In genomic region chrX:150363561-150364346, GRCh38 we compare ENCODE assay signal across 8 cellular contexts. TPM values are rescaled to one million over a fixed set of nuclear protein-coding genes. Genes with fewer than 3 reads are reported as not detected.
DNase-seq lines count a peak whose midpoint lies in the region; ATAC-seq and TF ChIP-seq lines count a peak whose summit lies in the region.

No MANE protein-coding gene starts in this region.

- H3K9me2 ChIP-seq in GM23338 (ENCODE audit: insufficient read depth) (no peaks in the 10 kb centered on the region), PC-9 (ENCODE audit: insufficient read depth) (no peaks in the 10 kb centered on the region)

- H3K27ac ChIP-seq in GM23338 (ENCODE audit: low read depth) (no peak overlapping the region), PC-9 (no peak overlapping the region), caudate nucleus (ENCODE audit: low read depth, low read length) (peak overlapping the region; percentile 82), layer of hippocampus (ENCODE audit: low read depth, low read length) (peak overlapping the region; percentile 82)

- H4K20me1 ChIP-seq in GM23338 (replicated peaks; ENCODE audit: insufficient read depth), result no peaks in the 10 kb centered on the region
- no peaks in the 10 kb centered on the region for H4K20me1 ChIP-seq in PC-9 (ENCODE audit: insufficient read depth)

- peaks cover 63% of the 10 kb centered on the region for H3K27me3 Mint-ChIP-seq in GM23338 (ENCODE audit: insufficient read depth, low read depth, poor library complexity)

- H3K27ac Mint-ChIP-seq in GM23338, result no peak overlapping the region

- H3K79me2 ChIP-seq in GM23338 (replicated peaks; ENCODE audit: insufficient read depth) (no peaks in the 10 kb centered on the region), PC-9 (ENCODE audit: low read depth) (no peaks in the 10 kb centered on the region)

- H3K36me3 ChIP-seq in GM23338 (ENCODE audit: insufficient read depth), result no peaks in the 10 kb centered on the region
- no peaks in the 10 kb centered on the region for H3K36me3 ChIP-seq in PC-9 (ENCODE audit: low read depth)

- no peaks in the 10 kb centered on the region for H3K36me3 Mint-ChIP-seq in GM23338 (ENCODE audit: low read depth)

- BruUV-seq in PC-9 (replicated peaks; lab: Mats Ljungman, UMichigan), result no TSS peak

- no peak overlapping the region for H2AFZ ChIP-seq in GM23338
- peak overlapping the region; percentile 91 for H2AFZ ChIP-seq in PC-9

- peak overlapping the region; percentile 61 for H3K4me3 Mint-ChIP-seq in GM23338

- intact Hi-C loops in PC-9 (cut with micrococcal nuclease; ENCODE audit: unreplicated experiment), result loop anchor here (1.0 to 10.0 kb wide), 8 partner anchors 39 to 353 kb away; no protein-coding TSS in a partner anchor

- DNase-seq in GM23338 (ENCODE audit: low spot score), result peak; percentile 59
- peak in 1 of 2 experiments; percentile 43 for DNase-seq in PC-9
- peak in 33 of 61 donors; percentile 2 to 50 (median 23) for DNase-seq in caudate nucleus (lab: John Stamatoyannopoulos, UW)
- peak; percentile 17 for DNase-seq in stimulated activated CD4-positive, alpha-beta T cell treated with anti-CD3 and anti-CD28 coated beads, Interleukin-4, amount 100 ng/mL, for 1 hour
- no peak for DNase-seq in NCI-H345 treated with DMSO at 0.1 percent for 48 hours (lab: John Stamatoyannopoulos, UW; ENCODE audit: unreplicated experiment)

- POLR2A ChIA-PET in PC-9 (lab: Charles Lee; ENCODE audit: unreplicated experiment), result interaction anchor here (0.6 kb wide), 2 partner anchors 218 to 223 kb away, joined by 3 to 7 read pairs; no protein-coding TSS in a partner anchor

- H3K4me3 ChIP-seq in GM23338, result peak overlapping the region; percentile 58
- H3K4me3 ChIP-seq in PC-9, result peak overlapping the region; percentile 92

- TF ChIP-seq CTCF in GM23338 (conservative IDR thresholded peaks at IDR 0.05; ENCODE audit: low read depth in 2 of 2) (no peak), PC-9 (conservative IDR thresholded peaks at IDR 0.05) (no peak)

- H3K27me3 ChIP-seq in GM23338 (ENCODE audit: insufficient read depth) (peaks cover 81% of the 10 kb centered on the region), PC-9 (ENCODE audit: insufficient read depth, low read depth) (peaks cover 17% of the 10 kb centered on the region; the same call in 1 of the 2 replicates), layer of hippocampus (ENCODE audit: control insufficient read depth, insufficient read depth, low read length) (no peaks in the 10 kb centered on the region)

- H3K9me3 Mint-ChIP-seq in GM23338, result no peaks in the 10 kb centered on the region

- peaks cover 10% of the 10 kb centered on the region for H3K4me1 Mint-ChIP-seq in GM23338

- H3K4me1 ChIP-seq in GM23338 (ENCODE audit: insufficient read depth) (no peaks in the 10 kb centered on the region; the same call in 1 of the 2 replicates), PC-9 (replicated peaks; ENCODE audit: insufficient read depth) (peaks cover 14% of the 10 kb centered on the region)

- peak overlapping the region; percentile 78 for H3K4me2 ChIP-seq in GM23338
- peak overlapping the region; percentile 99 for H3K4me2 ChIP-seq in PC-9

- H3K9me3 ChIP-seq in PC-9 (ENCODE audit: insufficient read depth, low read depth), result no peaks in the 10 kb centered on the region

- ATAC-seq in GM23338 (peak; percentile 12), GM21619 (IDR thresholded peaks at IDR 0.05; ENCODE audit: unreplicated experiment) (no peak), GM19455 (IDR thresholded peaks at IDR 0.05; ENCODE audit: unreplicated experiment) (no peak)

- H3F3A ChIP-seq in GM23338 (replicated peaks; ENCODE audit: low read depth), result no peaks in the 10 kb centered on the region
- H3F3A ChIP-seq in PC-9 (ENCODE audit: insufficient read depth, low read depth), result peaks cover 6% of the 10 kb centered on the region; the same call in 1 of the 2 replicates

- CTCF ChIA-PET in PC-9 (lab: Charles Lee), result interaction anchor here (0.6 to 1.2 kb wide), 4 partner anchors 16 to 164 kb away, joined by 3 to 8 read pairs (median 4); no protein-coding TSS in a partner anchor

TF ChIP-seq in GM23338, 12 proteins besides CTCF, POLR2A, EP300 and RAD21:
- TF ChIP-seq, protein P1, sequence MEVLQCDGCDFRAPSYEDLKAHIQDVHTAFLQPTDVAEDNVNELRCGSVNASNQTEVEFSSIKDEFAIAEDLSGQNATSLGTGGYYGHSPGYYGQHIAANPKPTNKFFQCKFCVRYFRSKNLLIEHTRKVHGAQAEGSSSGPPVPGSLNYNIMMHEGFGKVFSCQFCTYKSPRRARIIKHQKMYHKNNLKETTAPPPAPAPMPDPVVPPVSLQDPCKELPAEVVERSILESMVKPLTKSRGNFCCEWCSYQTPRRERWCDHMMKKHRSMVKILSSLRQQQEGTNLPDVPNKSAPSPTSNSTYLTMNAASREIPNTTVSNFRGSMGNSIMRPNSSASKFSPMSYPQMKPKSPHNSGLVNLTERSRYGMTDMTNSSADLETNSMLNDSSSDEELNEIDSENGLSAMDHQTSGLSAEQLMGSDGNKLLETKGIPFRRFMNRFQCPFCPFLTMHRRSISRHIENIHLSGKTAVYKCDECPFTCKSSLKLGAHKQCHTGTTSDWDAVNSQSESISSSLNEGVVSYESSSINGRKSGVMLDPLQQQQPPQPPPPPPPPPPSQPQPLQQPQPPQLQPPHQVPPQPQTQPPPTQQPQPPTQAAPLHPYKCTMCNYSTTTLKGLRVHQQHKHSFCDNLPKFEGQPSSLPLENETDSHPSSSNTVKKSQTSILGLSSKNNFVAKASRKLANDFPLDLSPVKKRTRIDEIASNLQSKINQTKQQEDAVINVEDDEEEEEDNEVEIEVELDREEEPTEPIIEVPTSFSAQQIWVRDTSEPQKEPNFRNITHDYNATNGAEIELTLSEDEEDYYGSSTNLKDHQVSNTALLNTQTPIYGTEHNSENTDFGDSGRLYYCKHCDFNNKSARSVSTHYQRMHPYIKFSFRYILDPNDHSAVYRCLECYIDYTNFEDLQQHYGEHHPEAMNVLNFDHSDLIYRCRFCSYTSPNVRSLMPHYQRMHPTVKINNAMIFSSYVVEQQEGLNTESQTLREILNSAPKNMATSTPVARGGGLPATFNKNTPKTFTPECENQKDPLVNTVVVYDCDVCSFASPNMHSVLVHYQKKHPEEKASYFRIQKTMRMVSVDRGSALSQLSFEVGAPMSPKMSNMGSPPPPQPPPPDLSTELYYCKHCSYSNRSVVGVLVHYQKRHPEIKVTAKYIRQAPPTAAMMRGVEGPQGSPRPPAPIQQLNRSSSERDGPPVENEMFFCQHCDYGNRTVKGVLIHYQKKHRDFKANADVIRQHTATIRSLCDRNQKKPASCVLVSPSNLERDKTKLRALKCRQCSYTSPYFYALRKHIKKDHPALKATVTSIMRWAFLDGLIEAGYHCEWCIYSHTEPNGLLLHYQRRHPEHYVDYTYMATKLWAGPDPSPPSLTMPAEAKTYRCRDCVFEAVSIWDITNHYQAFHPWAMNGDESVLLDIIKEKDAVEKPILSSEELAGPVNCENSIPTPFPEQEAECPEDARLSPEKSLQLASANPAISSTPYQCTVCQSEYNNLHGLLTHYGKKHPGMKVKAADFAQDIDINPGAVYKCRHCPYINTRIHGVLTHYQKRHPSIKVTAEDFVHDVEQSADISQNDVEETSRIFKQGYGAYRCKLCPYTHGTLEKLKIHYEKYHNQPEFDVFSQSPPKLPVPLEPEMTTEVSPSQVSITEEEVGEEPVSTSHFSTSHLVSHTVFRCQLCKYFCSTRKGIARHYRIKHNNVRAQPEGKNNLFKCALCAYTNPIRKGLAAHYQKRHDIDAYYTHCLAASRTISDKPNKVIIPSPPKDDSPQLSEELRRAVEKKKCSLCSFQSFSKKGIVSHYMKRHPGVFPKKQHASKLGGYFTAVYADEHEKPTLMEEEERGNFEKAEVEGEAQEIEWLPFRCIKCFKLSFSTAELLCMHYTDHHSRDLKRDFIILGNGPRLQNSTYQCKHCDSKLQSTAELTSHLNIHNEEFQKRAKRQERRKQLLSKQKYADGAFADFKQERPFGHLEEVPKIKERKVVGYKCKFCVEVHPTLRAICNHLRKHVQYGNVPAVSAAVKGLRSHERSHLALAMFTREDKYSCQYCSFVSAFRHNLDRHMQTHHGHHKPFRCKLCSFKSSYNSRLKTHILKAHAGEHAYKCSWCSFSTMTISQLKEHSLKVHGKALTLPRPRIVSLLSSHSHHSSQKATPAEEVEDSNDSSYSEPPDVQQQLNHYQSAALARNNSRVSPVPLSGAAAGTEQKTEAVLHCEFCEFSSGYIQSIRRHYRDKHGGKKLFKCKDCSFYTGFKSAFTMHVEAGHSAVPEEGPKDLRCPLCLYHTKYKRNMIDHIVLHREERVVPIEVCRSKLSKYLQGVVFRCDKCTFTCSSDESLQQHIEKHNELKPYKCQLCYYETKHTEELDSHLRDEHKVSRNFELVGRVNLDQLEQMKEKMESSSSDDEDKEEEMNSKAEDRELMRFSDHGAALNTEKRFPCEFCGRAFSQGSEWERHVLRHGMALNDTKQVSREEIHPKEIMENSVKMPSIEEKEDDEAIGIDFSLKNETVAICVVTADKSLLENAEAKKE (CRISPR knock-in tag; IDR thresholded peaks at IDR 0.05), result no peak
- no peak for TF ChIP-seq CREB1 (CRISPR knock-in tag; IDR thresholded peaks at IDR 0.05; ENCODE audit: low read depth)
- TF ChIP-seq ZNF114 (CRISPR knock-in tag; IDR thresholded peaks at IDR 0.05), result no peak
- TF ChIP-seq ZNF331 (CRISPR knock-in tag; IDR thresholded peaks at IDR 0.05; ENCODE audit: low read depth), result no peak
- no peak for TF ChIP-seq STAT1 (IDR thresholded peaks at IDR 0.05; ENCODE audit: unreplicated experiment)
- TF ChIP-seq EZH2phosphoT487 (IDR thresholded peaks at IDR 0.05; ENCODE audit: unreplicated experiment), result no peak
- peak; percentile 51 for TF ChIP-seq EZH2 (IDR thresholded peaks at IDR 0.05; ENCODE audit: low read depth, unreplicated experiment)

RNA-seq across cellular contexts. Expression of gene MAMLD1, which starts 0.6 kb away (rescaled TPM):
- 0.19 and 0.21 TPM in 2 replicates for total RNA-seq in GM23338 (2014; rRNA removed; shearing (Covaris generic))
- polyA plus RNA-seq in GM23338 (2016; fragmentation: Nextera tagmentation; extraction: Ambion mirVana), result 0.12 and 0.13 TPM in 2 replicates
- total RNA-seq in PC-9 (2021), result 1.5 and 2.5 TPM in 2 replicates

Comparison
In these comparisons a context has a peak if more than half of its experiments do, and no peak if none do; other contexts are left out.
1. H3K27ac ChIP-seq: peak in caudate nucleus (single experiment) and layer of hippocampus (single experiment); none in GM23338 (single experiment) and PC-9 (single experiment).